In the genomic region with DNA sequence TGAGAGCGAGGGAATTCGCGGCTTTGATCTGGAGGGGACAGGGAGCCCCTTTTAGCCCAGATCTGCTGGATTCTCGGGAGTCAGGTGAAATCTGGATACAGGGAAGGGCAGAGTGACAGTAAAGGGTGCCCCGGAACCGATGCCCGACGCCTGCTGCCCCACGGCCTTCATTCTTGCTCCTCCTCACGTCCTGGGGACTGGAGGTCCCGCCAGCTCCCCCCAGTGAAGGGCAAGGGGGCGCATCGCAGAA, we compare ENCODE assay signal across 1 cellular context.
TF ChIP-seq lines count a peak whose summit lies in the region.

No MANE protein-coding gene starts in this region.

TF ChIP-seq in A549, 52 proteins besides CTCF, POLR2A, EP300 and RAD21:
- TF ChIP-seq RNF2 (IDR thresholded peaks at IDR 0.05; ENCODE audit: borderline replicate concordance, low read depth) (peak; percentile 49; the same call in 1 of the 2 replicates), JUNB (IDR thresholded peaks at IDR 0.05) (no peak), RCOR1 (IDR thresholded peaks at IDR 0.05; ENCODE audit: low read depth, low read length) (no peak), KDM1A (IDR thresholded peaks at IDR 0.05; ENCODE audit: low read depth) (no peak), ZC3H11A (IDR thresholded peaks at IDR 0.05) (no peak), POLR2AphosphoS2 (conservative IDR thresholded peaks at IDR 0.05; ENCODE audit: low read length) (no peak), BCL3 (IDR thresholded peaks at IDR 0.05) (no peak)
- TF ChIP-seq, protein P1, sequence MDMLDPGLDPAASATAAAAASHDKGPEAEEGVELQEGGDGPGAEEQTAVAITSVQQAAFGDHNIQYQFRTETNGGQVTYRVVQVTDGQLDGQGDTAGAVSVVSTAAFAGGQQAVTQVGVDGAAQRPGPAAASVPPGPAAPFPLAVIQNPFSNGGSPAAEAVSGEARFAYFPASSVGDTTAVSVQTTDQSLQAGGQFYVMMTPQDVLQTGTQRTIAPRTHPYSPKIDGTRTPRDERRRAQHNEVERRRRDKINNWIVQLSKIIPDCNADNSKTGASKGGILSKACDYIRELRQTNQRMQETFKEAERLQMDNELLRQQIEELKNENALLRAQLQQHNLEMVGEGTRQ (IDR thresholded peaks at IDR 0.05): no peak
